In the genomic region with DNA sequence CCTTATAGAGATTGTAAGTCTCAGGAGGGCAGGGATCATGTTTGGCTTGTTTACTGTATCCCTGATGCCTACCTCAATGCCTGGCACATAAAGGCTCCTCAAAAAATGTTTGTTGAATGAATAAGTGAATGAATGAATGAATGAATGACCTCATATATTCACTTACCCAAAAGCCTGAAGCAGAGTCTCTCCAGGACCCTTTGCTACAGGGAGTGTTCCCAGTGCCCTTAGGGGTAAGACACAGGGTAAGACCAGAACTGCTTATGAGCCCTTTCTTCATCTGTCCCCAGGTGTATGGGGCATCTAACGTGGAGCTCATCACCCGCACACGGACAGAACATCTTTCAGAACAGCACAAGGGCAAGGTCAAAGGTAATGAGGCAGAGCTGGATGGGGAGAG, we compare ENCODE assay signal across 34 cellular contexts. TPM values are rescaled to one million over a fixed set of nuclear protein-coding genes. Genes with fewer than 3 reads are reported as not detected.
"Had no signal": no experiment of that assay in that cellular context is flagged by ENCODE, and none has a peak within 500 bp of the region (broad histone marks: within the 10 kb centered on the region; RNA-seq: fewer than 3 reads in every experiment).

No MANE protein-coding gene starts in this region.

- H3K4me2 ChIP-seq: smooth muscle cell had no signal

- H3K27ac ChIP-seq: neutrophil, ovary, parathyroid adenoma, right lobe of liver, skin epidermis, spleen, suprapubic skin, testis, tibial artery, transverse colon, vagina had no signal

- H3K9ac ChIP-seq: parathyroid adenoma had no signal

- H3K27me3 Mint-ChIP-seq: naive thymus-derived CD8-positive, alpha-beta T cell; natural killer cell treated with Interleukin-12 subunit alpha and Interleukin-12 subunit beta and Interleukin-15 and Interleukin-18, amount 100 ng/mL, for 72 hours; stimulated activated memory B cell treated with anti-CD40 and anti-IgM and Interleukin-4, amounts not matched to agents 10 μg/mL and 1 μg/mL and 100 μg/mL, for 72 hours; stimulated activated naive CD8-positive, alpha-beta T cell treated with anti-CD3 and anti-CD28 coated beads, Interleukin-15, amount 100 ng/mL, for 72 hours had no signal

- H3K27ac Mint-ChIP-seq: naive B cell; natural killer cell treated with Interleukin-12 subunit alpha and Interleukin-12 subunit beta and Interleukin-15 and Interleukin-18, amount 100 ng/mL, for 72 hours; nephron progenitor cell; progenitor cell of endocrine pancreas; stimulated activated memory B cell treated with anti-CD40 and anti-IgM and Interleukin-4, amounts not matched to agents 10 μg/mL and 1 μg/mL and 100 μg/mL, for 72 hours; stimulated activated naive CD8-positive, alpha-beta T cell treated with anti-CD3 and anti-CD28 coated beads, Interleukin-15, amount 100 ng/mL, for 72 hours; type B pancreatic cell had no signal

- H2AFZ ChIP-seq: parathyroid adenoma had no signal

- H3K4me3 Mint-ChIP-seq: natural killer cell treated with Interleukin-12 subunit alpha and Interleukin-12 subunit beta and Interleukin-15 and Interleukin-18, amount 100 ng/mL, for 72 hours; nephron progenitor cell; stimulated activated memory B cell treated with anti-CD40 and anti-IgM and Interleukin-4, amounts not matched to agents 10 μg/mL and 1 μg/mL and 100 μg/mL, for 72 hours; stimulated activated naive CD8-positive, alpha-beta T cell treated with anti-CD3 and anti-CD28 coated beads, Interleukin-15, amount 100 ng/mL, for 72 hours; type B pancreatic cell had no signal

- H3K36me3 Mint-ChIP-seq: naive B cell; naive thymus-derived CD8-positive, alpha-beta T cell; natural killer cell treated with Interleukin-12 subunit alpha and Interleukin-12 subunit beta and Interleukin-15 and Interleukin-18, amount 100 ng/mL, for 72 hours; stimulated activated memory B cell treated with anti-CD40 and anti-IgM and Interleukin-4, amounts not matched to agents 10 μg/mL and 1 μg/mL and 100 μg/mL, for 72 hours had no signal

- H3K9me3 ChIP-seq: neutrophil, ovary, psoas muscle, right lobe of liver, spleen, suprapubic skin, testis, tibial artery, transverse colon, vagina had no signal

- FAIRE-seq: urothelium cell line had no signal

- H3K9me3 Mint-ChIP-seq: naive B cell; naive thymus-derived CD8-positive, alpha-beta T cell; natural killer cell treated with Interleukin-12 subunit alpha and Interleukin-12 subunit beta and Interleukin-15 and Interleukin-18, amount 100 ng/mL, for 72 hours; nephron progenitor cell; neural crest cell; stimulated activated memory B cell treated with anti-CD40 and anti-IgM and Interleukin-4, amounts not matched to agents 10 μg/mL and 1 μg/mL and 100 μg/mL, for 72 hours; stimulated activated naive CD8-positive, alpha-beta T cell treated with anti-CD3 and anti-CD28 coated beads, Interleukin-15, amount 100 ng/mL, for 72 hours; type B pancreatic cell had no signal

- ATAC-seq: naive thymus-derived CD8-positive, alpha-beta T cell; natural killer cell treated with Interleukin-12 subunit alpha and Interleukin-12 subunit beta and Interleukin-15 and Interleukin-18, amount 100 ng/mL, for 72 hours; psoas muscle; right cardiac atrium; right lobe of liver; stimulated activated memory B cell treated with anti-CD40 and anti-IgM and Interleukin-4, amounts not matched to agents 10 μg/mL and 1 μg/mL and 100 μg/mL, for 72 hours; stimulated activated naive CD8-positive, alpha-beta T cell treated with anti-CD3 and anti-CD28 coated beads, Interleukin-15, amount 100 ng/mL, for 72 hours; stimulated activated naive CD8-positive, alpha-beta T cell treated with anti-CD3 and anti-CD28 coated beads, Interleukin-15, Interleukin-2, amounts not matched to agents 100 U/mL and 50 U/mL, for 24 hours had no signal

- H3K36me3 ChIP-seq: neutrophil, ovary, right lobe of liver, spleen, suprapubic skin, tibial artery, transverse colon, vagina had no signal

- H3K27me3 ChIP-seq: ovary, suprapubic skin, testis, tibial artery, vagina had no signal

- H3K79me2 ChIP-seq: parathyroid adenoma had no signal

- H3K4me3 ChIP-seq: ovary, psoas muscle, right lobe of liver, skin epidermis, smooth muscle cell, spleen, suprapubic skin, testis, tibial artery, transverse colon, vagina had no signal

- DNase-seq: naive B cell; naive thymus-derived CD8-positive, alpha-beta T cell; nephron progenitor cell; nucleus accumbens; ovary; psoas muscle; retina; spleen; stimulated activated CD4-positive, alpha-beta T cell treated with anti-CD3 and anti-CD28 coated beads, Interleukin-12 subunit alpha, Interleukin-12 subunit beta, amount 100 ng/mL, for 4 hours; stimulated activated CD4-positive, alpha-beta T cell treated with anti-CD3 and anti-CD28 coated beads, Interleukin-1b, Interleukin-23, amount 100 ng/mL, for 48 hours; stimulated activated CD4-positive, alpha-beta T cell treated with anti-CD3 and anti-CD28 coated beads, Interleukin-4, amount 100 ng/mL, for 1 hour; stimulated activated CD4-positive, alpha-beta T cell treated with anti-CD3 and anti-CD28 coated beads, Interleukin-4, amount 100 ng/mL, for 4 hours; stimulated activated CD8-positive, alpha-beta memory T cell treated with anti-CD3 and anti-CD28 coated beads, Interleukin-4, amount 100 ng/mL, for 48 hours; stimulated activated naive CD4-positive, alpha-beta T cell; stimulated activated naive CD8-positive, alpha-beta T cell treated with anti-CD3 and anti-CD28 coated beads, Interleukin-15, amount 100 ng/mL, for 72 hours; stimulated activated naive CD8-positive, alpha-beta T cell treated with anti-CD3 and anti-CD28 coated beads, Interleukin-15, Interleukin-2, amounts not matched to agents 100 U/mL and 50 U/mL, for 24 hours; substantia nigra; testis; transverse colon had no signal

RNA-seq across cellular contexts. Expression of a gene that starts 12.3 kb away (rescaled TPM):
- total RNA-seq: progenitor cell of endocrine pancreas had no signal
